Comparison of ENCODE assay signal across 8 cellular contexts in genomic region chr19:12995596-12996541, GRCh38. TPM values are rescaled to one million over a fixed set of nuclear protein-coding genes. Genes with fewer than 3 reads are reported as not detected.
DNase-seq lines count a peak whose midpoint lies in the region; ATAC-seq and TF ChIP-seq lines count a peak whose summit lies in the region.

No MANE protein-coding gene starts in this region.

- peak overlapping the region; percentile 55 for H3K4me2 ChIP-seq in neural progenitor cell

- no peak overlapping the region for H3K27ac Mint-ChIP-seq in neural progenitor cell

- H3K4me1 ChIP-seq in RWPE2 (ENCODE audit: insufficient read depth, poor library complexity, severe bottlenecking), result no peaks in the 10 kb centered on the region
- H3K4me1 ChIP-seq in esophagus squamous epithelium, result peaks cover 12 to 70% (median 34%) of the 10 kb centered on the region in 3 donors
- no peaks in the 10 kb centered on the region for H3K4me1 ChIP-seq in neural progenitor cell

- intact Hi-C loops in esophagus squamous epithelium (cut with DNase I), result no loop called here

- H3K27ac ChIP-seq in RWPE2 (ENCODE audit: poor library complexity, severe bottlenecking) (peak overlapping the region; percentile 53), esophagus squamous epithelium (peak overlapping the region; percentile 91 to 98 (median 94)), neural progenitor cell (no peak overlapping the region)

- H3K9me3 ChIP-seq in RWPE2 (ENCODE audit: severe bottlenecking) (no peaks in the 10 kb centered on the region), esophagus squamous epithelium (no peaks in the 10 kb centered on the region), neural progenitor cell (ENCODE audit: low read depth) (no peaks in the 10 kb centered on the region)

- peak overlapping the region; percentile 81 for H3K4me3 Mint-ChIP-seq in neural progenitor cell

- H3F3A ChIP-seq in neural progenitor cell (ENCODE audit: low read depth), result peaks cover 6% of the 10 kb centered on the region

- H3K4me3 ChIP-seq in RWPE2 (ENCODE audit: severe bottlenecking) (peak overlapping the region; percentile 53), esophagus squamous epithelium (peak overlapping the region; percentile 68 to 93 (median 80)), neural progenitor cell (peak overlapping the region; percentile 28)

- no peak overlapping the region for H2AFZ ChIP-seq in neural progenitor cell (replicated peaks)

- H3K27me3 Mint-ChIP-seq in neural progenitor cell (ENCODE audit: insufficient read depth, low read depth), result peaks cover 72% of the 10 kb centered on the region

- H3K36me3 ChIP-seq in RWPE2 (ENCODE audit: low read depth), result peaks cover 3% of the 10 kb centered on the region; the same call in 1 of the 2 replicates
- H3K36me3 ChIP-seq in esophagus squamous epithelium, result no peaks in the 10 kb centered on the region
- no peaks in the 10 kb centered on the region for H3K36me3 ChIP-seq in neural progenitor cell

- ATAC-seq in RWPE2 (ENCODE audit: low read depth) (peak; percentile 25; the same call in 2 of the 3 replicates), HG02852 (IDR thresholded peaks at IDR 0.05; ENCODE audit: unreplicated experiment) (no peak), HG03521 (IDR thresholded peaks at IDR 0.05; ENCODE audit: unreplicated experiment) (no peak), GM21619 (IDR thresholded peaks at IDR 0.05; ENCODE audit: unreplicated experiment) (no peak)

- TF ChIP-seq CTCF in RWPE2 (IDR thresholded peaks at IDR 0.05; ENCODE audit: poor library complexity, severe bottlenecking) (no peak), esophagus squamous epithelium (IDR thresholded peaks at IDR 0.05) (no peak), neural progenitor cell (IDR thresholded peaks at IDR 0.05) (no peak)

- peak; percentile 69 for DNase-seq in DMS 273 (lab: John Stamatoyannopoulos, UW; ENCODE audit: unreplicated experiment)
- DNase-seq in DMS 273 treated with DMSO at 0.1 percent for 48 hours (lab: John Stamatoyannopoulos, UW), result no peak
- DNase-seq in RWPE2 (ENCODE audit: low spot score), result no peak
- DNase-seq in esophagus squamous epithelium (lab: John Stamatoyannopoulos, UW), result no peak
- no peak for DNase-seq in neural progenitor cell (ENCODE audit: low spot score)

- H3K4me1 Mint-ChIP-seq in neural progenitor cell, result peaks cover 12% of the 10 kb centered on the region

- H3K27me3 ChIP-seq in RWPE2 (ENCODE audit: insufficient read depth, poor library complexity, severe bottlenecking), result no peaks in the 10 kb centered on the region
- H3K27me3 ChIP-seq in esophagus squamous epithelium, result peaks cover 0 to 3% (median 0%) of the 10 kb centered on the region in 4 donors
- H3K27me3 ChIP-seq in neural progenitor cell, result peaks cover 98% of the 10 kb centered on the region

- peaks cover 36% of the 10 kb centered on the region for H4K20me1 ChIP-seq in neural progenitor cell (ENCODE audit: low read depth)

- H3K36me3 Mint-ChIP-seq in neural progenitor cell, result no peaks in the 10 kb centered on the region

- H3K79me2 ChIP-seq in neural progenitor cell (ENCODE audit: low read depth), result no peaks in the 10 kb centered on the region

- no peak overlapping the region for H3K9ac ChIP-seq in neural progenitor cell

- peaks cover 9% of the 10 kb centered on the region for H3K9me3 Mint-ChIP-seq in neural progenitor cell

- TF ChIP-seq POLR2A in esophagus squamous epithelium (IDR thresholded peaks at IDR 0.05), result no peak

- no CpG with 5 or more reads among the region's 138 CpGs for WGBS in esophagus squamous epithelium, 2 donors

RNA-seq across cellular contexts. Expression of gene NFIX, which starts 0.6 kb away (rescaled TPM):
- total RNA-seq in esophagus squamous epithelium (10 to 100 TPM; 32.3 to 81.2 (median 51.6) TPM), neural progenitor cell (ENCODE audit: low replicate concordance) (0.06 TPM in 2 replicates)

RNA-seq across cellular contexts. Expression of gene DAND5, which starts 26.5 kb away (rescaled TPM):
- total RNA-seq in esophagus squamous epithelium (not detected), neural progenitor cell (ENCODE audit: low replicate concordance) (0.06 and 0.07 TPM in 2 replicates)

RNA-seq across cellular contexts. Expression of gene GADD45GIP1, which starts 38.8 kb away (rescaled TPM):
- total RNA-seq in esophagus squamous epithelium, result 10 to 100 TPM; 34.4 to 59.7 (median 44.9) TPM
- 17.1 and 42.2 TPM in 2 replicates for total RNA-seq in neural progenitor cell (ENCODE audit: low replicate concordance)

RNA-seq across cellular contexts. Expression of gene RAD23A, which starts 50.2 kb away (rescaled TPM):
- total RNA-seq in esophagus squamous epithelium (10 to 100 TPM; 67.7 to 87.4 (median 82.4) TPM), neural progenitor cell (ENCODE audit: low replicate concordance) (37.7 and 54.9 TPM in 2 replicates)

RNA-seq across cellular contexts. Expression of gene CALR, which starts 57.5 kb away (rescaled TPM):
- total RNA-seq in esophagus squamous epithelium (100 to 1,000 TPM; 262 to 577 (median 513) TPM), neural progenitor cell (ENCODE audit: low replicate concordance) (437 and 569 TPM in 2 replicates)

Comparison
In these comparisons a context has a peak if more than half of its experiments do, and no peak if none do; other contexts are left out.
1. H3K4me3 ChIP-seq: peak in every context shown above with its lines; median percentile 80 in esophagus squamous epithelium; 53 in RWPE2; 28 in neural progenitor cell.
2. RNA of gene NFIX, which starts 0.6 kb away (total RNA-seq): 32.3 to 81.2 TPM in esophagus squamous epithelium; 0.06 TPM in neural progenitor cell; every median in the first group is over 10 times any median in the second.